ENCODE assay signal across 1 cellular context in genomic region chr14:74585406-74586335, GRCh38.
TF ChIP-seq lines count a peak whose summit lies in the region.

No MANE protein-coding gene starts in this region.

TF ChIP-seq in SK-N-SH, 30 proteins besides CTCF, POLR2A, EP300 and RAD21 (continued from another document):
- TF ChIP-seq IRF3 (IDR thresholded peaks at IDR 0.05; ENCODE audit: low read depth, low read length) (no peak), NRF1 (IDR thresholded peaks at IDR 0.05; ENCODE audit: low read depth, low read length) (no peak), TAF1 (IDR thresholded peaks at IDR 0.05; ENCODE audit: borderline replicate concordance, low read depth, low read length) (no peak)
